ENCODE assay signal across 24 cellular contexts in genomic region chr11:6628526-6628925, GRCh38.
"Had no signal": no experiment of that assay in that cellular context is flagged by ENCODE, and none has a peak within 500 bp of the region (broad histone marks: within the 10 kb centered on the region; RNA-seq: fewer than 3 reads in every experiment).

No MANE protein-coding gene starts in this region.

- H3K36me3 Mint-ChIP-seq: activated naive CD4-positive, alpha-beta T cell treated with anti-CD3 and anti-CD28 coated beads, Interleukin-2, amount 50 U/mL, for 72 hours had no signal

- H3K36me3 ChIP-seq: SJCRH30 had no signal

- H3K9me3 Mint-ChIP-seq: activated CD8-positive, alpha-beta T cell treated with anti-CD3 and anti-CD28 coated beads for 36 hours; activated naive CD4-positive, alpha-beta T cell treated with anti-CD3 and anti-CD28 coated beads, Interleukin-2, amount 50 U/mL, for 72 hours; activated naive CD8-positive, alpha-beta T cell treated with anti-CD3 and anti-CD28 coated beads, Interleukin-2, amount 50 U/mL, for 24 hours had no signal

- H3K27me3 Mint-ChIP-seq: activated CD8-positive, alpha-beta T cell treated with anti-CD3 and anti-CD28 coated beads for 36 hours; activated naive CD8-positive, alpha-beta T cell treated with anti-CD3 and anti-CD28 coated beads, Interleukin-2, amount 50 U/mL, for 24 hours had no signal

- H3K27me3 ChIP-seq: ascending aorta, body of pancreas, Peyer's patch, SJCRH30 had no signal

- H3K4me3 Mint-ChIP-seq: activated naive CD8-positive, alpha-beta T cell treated with anti-CD3 and anti-CD28 coated beads, Interleukin-2, amount 50 U/mL, for 24 hours had no signal

- H3K4me1 ChIP-seq: ascending aorta, SJCRH30 had no signal

- DNase-seq: activated CD4-positive, alpha-beta T cell treated with anti-CD3 and anti-CD28 coated beads for 4 hours; activated CD8-positive, alpha-beta memory T cell treated with anti-CD3 and anti-CD28 coated beads, Interleukin-2, amount 50 U/mL, for 4 hours; activated CD8-positive, alpha-beta T cell treated with anti-CD3 and anti-CD28 coated beads for 36 hours; activated naive CD8-positive, alpha-beta T cell treated with anti-CD3 and anti-CD28 coated beads, Interleukin-2, amount 50 U/mL, for 24 hours; amniotic stem cell; body of pancreas; cerebellar nuclear complex; Karpas-422; MM.1S; NCI-H1105; NCI-H1436; NCI-H1694 treated with DMSO at 0.1 percent for 48 hours; NCI-H2029 treated with DMSO at 0.1 percent for 48 hours; NCI-H345; NCI-H510A; NCI-H526 treated with DMSO at 0.1 percent for 48 hours; Peyer's patch; Right ventricle myocardium superior; SJCRH30; SK-N-SH had no signal

- ATAC-seq: activated naive CD8-positive, alpha-beta T cell treated with anti-CD3 and anti-CD28 coated beads, Interleukin-2, amount 50 U/mL, for 24 hours; body of pancreas; K562 had no signal

- H3K4me3 ChIP-seq: ascending aorta, body of pancreas, K562, Peyer's patch, SJCRH30 had no signal

- H3K27ac ChIP-seq: ascending aorta, body of pancreas, RWPE1, SJCRH30 had no signal

- H3K9me3 ChIP-seq: ascending aorta, body of pancreas, Peyer's patch, SJCRH30, SK-N-SH had no signal
